Comparison of ENCODE assay signal across 15 cellular contexts in the genomic region with DNA sequence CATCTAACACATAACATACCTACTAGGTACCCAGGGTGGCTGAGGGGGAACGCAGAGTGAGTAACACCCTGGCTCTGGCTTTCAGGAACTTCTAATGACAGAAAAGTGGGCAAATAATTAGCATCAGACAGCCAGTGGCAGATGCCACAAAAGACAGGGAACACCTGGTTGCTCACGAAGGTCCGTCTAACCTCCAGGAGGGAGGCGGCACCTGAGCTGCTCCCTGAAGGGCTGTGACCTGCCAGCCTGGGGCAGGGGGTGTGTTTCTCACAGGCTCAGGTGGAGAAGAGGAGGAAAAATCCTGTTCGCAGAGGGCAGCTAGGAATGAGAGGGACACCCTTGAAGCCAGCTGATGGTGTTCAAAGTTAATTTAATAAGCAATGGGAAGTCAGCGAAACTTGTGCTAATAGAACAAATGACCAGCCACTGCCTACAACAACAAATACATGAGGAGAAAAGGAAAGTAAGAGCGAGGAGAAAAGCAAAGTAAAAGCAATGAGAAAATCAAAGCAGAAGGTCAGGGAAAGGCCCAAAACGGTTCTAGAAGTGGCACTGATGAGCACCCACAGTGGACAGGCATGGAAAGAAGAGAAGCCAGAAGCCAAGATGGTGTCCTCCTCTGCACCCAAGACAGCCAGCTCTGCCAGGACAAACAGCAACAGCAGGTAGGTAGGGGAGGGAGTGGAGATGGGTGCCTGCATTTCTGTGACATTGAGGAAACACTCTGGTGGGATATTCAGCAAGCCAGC.
DNase-seq lines count a peak whose midpoint lies in the region; ATAC-seq, FAIRE-seq and TF ChIP-seq lines count a peak whose summit lies in the region.
"Had no signal": no experiment of that assay in that cellular context is flagged by ENCODE, and none has a peak within 500 bp of the region (broad histone marks: within the 10 kb centered on the region; RNA-seq: fewer than 3 reads in every experiment).

No MANE protein-coding gene starts in this region.

- peaks cover 80% of the 10 kb centered on the region for H4K20me1 ChIP-seq in DND-41 (ENCODE audit: insufficient read depth, low read length)

- peaks cover 7% of the 10 kb centered on the region for H3K36me3 ChIP-seq in DND-41 (ENCODE audit: insufficient read depth, low read length)
- no peaks in the 10 kb centered on the region for H3K36me3 ChIP-seq in endocrine pancreas (ENCODE audit: control insufficient read depth, insufficient read depth, low read length)
- peaks cover 0 to 2% of the 10 kb centered on the region in 2 experiments for H3K36me3 ChIP-seq in trophoblast cell (ENCODE audit: control insufficient read depth in 1 of 2, insufficient read depth in 2 of 2, low read length in 2 of 2)
- no peaks in the 10 kb centered on the region for H3K36me3 ChIP-seq in pancreas

- H3K23ac ChIP-seq in trophoblast cell (ENCODE audit: low read length): no peak overlapping the region

- no peak overlapping the region for H4K8ac ChIP-seq in trophoblast cell (ENCODE audit: low read depth, low read length)

- WGBS in trophoblast cell (ENCODE audit: extremely low coverage, insufficient coverage, insufficient read length): no CpG with 5 or more reads among the region's 8 CpGs
- 75% methylated on average over 8 of the region's 8 CpGs for WGBS in pancreas, 2 donors

- peaks cover 4% of the 10 kb centered on the region for H3K79me1 ChIP-seq in trophoblast cell (ENCODE audit: low read length)

- H3K4me3 ChIP-seq in DND-41 (ENCODE audit: low read depth in 1 of 2, low read length in 2 of 2) (no peak overlapping the region), endocrine pancreas (ENCODE audit: control insufficient read depth, insufficient read depth, low read length) (peak overlapping the region; percentile 22), trophoblast cell (ENCODE audit: low read depth, low read length) (no peak overlapping the region), pancreas (no peak overlapping the region)

- H2BK12ac ChIP-seq in trophoblast cell (ENCODE audit: low read length): no peak overlapping the region

- TF ChIP-seq CTCF in DND-41 (IDR thresholded peaks at IDR 0.05; ENCODE audit: borderline replicate concordance, extremely low read depth, low read length, poor library complexity, severe bottlenecking) (no peak), pancreas (IDR thresholded peaks at IDR 0.05) (no peak)

- H3K9ac ChIP-seq in DND-41 (ENCODE audit: low read depth, low read length) (no peak overlapping the region), endocrine pancreas (ENCODE audit: control insufficient read depth, insufficient read depth, low read length) (no peak overlapping the region), trophoblast cell (ENCODE audit: low read length) (no peak overlapping the region)

- H3K79me2 ChIP-seq in DND-41 (ENCODE audit: insufficient read depth, low read length) (peaks cover 93% of the 10 kb centered on the region), trophoblast cell (ENCODE audit: control insufficient read depth, insufficient read depth, low read length, poor library complexity) (no peaks in the 10 kb centered on the region)

- peak overlapping the region; percentile 51 for H3K18ac ChIP-seq in trophoblast cell (ENCODE audit: low read length)

- H3K27me3 ChIP-seq in DND-41 (ENCODE audit: insufficient read depth, low read length, poor library complexity): no peaks in the 10 kb centered on the region
- no peaks in the 10 kb centered on the region for H3K27me3 ChIP-seq in endocrine pancreas (ENCODE audit: control insufficient read depth, insufficient read depth, low read length)
- no peaks in the 10 kb centered on the region for H3K27me3 ChIP-seq in trophoblast cell (ENCODE audit: insufficient read depth, low read length)
- no peaks in the 10 kb centered on the region for H3K27me3 ChIP-seq in pancreas

- DNase-seq in DND-41 (no peak), NCI-H2171 (lab: John Stamatoyannopoulos, UW) (peak; percentile 25), trophoblast cell (no peak), DMS114 treated with DMSO at 0.1 percent for 48 hours (lab: John Stamatoyannopoulos, UW; ENCODE audit: unreplicated experiment) (no peak), amygdala (lab: John Stamatoyannopoulos, UW) (no peak), pancreas (no peak)
- no peak for DNase-seq in activated CD4-positive, alpha-beta T cell treated with anti-CD3 and anti-CD28 coated beads for 4 hours
- DNase-seq: central memory CD4-positive, alpha-beta T cell; COR-L47; immature natural killer cell; NCI-H226 had no signal

- H3K4me2 ChIP-seq in DND-41 (ENCODE audit: insufficient read depth, low read length) (no peak overlapping the region), trophoblast cell (ENCODE audit: low read length) (no peak overlapping the region)

- ATAC-seq in DND-41 (ENCODE audit: insufficient read depth, low read depth): peak; percentile 27; the same call in 1 of the 3 replicates
- ATAC-seq in pancreas: no peak
- ATAC-seq: HCT116, Right ventricle myocardium inferior had no signal

- H2BK5ac ChIP-seq in trophoblast cell (ENCODE audit: low read depth, low read length, poor library complexity): no peak overlapping the region

- no peak overlapping the region for H4K12ac ChIP-seq in trophoblast cell (ENCODE audit: low read depth, low read length)

- no peaks in the 10 kb centered on the region for H3K9me3 ChIP-seq in DND-41 (ENCODE audit: insufficient read depth, low read length, severe bottlenecking)
- no peaks in the 10 kb centered on the region for H3K9me3 ChIP-seq in endocrine pancreas (ENCODE audit: control insufficient read depth, low read length)
- H3K9me3 ChIP-seq in trophoblast cell (ENCODE audit: insufficient read depth, low read depth, low read length): no peaks in the 10 kb centered on the region
- no peaks in the 10 kb centered on the region for H3K9me3 ChIP-seq in pancreas

- intact Hi-C loops in pancreas (cut with DNase I): loop anchor here in 2 of 3 donors (10.0 kb wide), 2 partner anchors 75 to 85 kb away; partner anchors contain the start of gene STK24 (in 1 of the 2)

- no peak overlapping the region for H3K27ac ChIP-seq in DND-41 (ENCODE audit: low read length)
- H3K27ac ChIP-seq in trophoblast cell (ENCODE audit: low read depth, low read length): no peak overlapping the region
- H3K27ac ChIP-seq in pancreas: peak overlapping the region in 1 of 4 donors; percentile 33
- H3K27ac ChIP-seq: VCaP had no signal

- H4K91ac ChIP-seq in trophoblast cell (ENCODE audit: low read depth, low read length): no peak overlapping the region

- H3K4me1 ChIP-seq in DND-41 (ENCODE audit: insufficient read depth, low read length) (no peaks in the 10 kb centered on the region; the same call in 1 of the 2 replicates), endocrine pancreas (ENCODE audit: control insufficient read depth, insufficient read depth, low read length) (peaks cover 4% of the 10 kb centered on the region), trophoblast cell (ENCODE audit: control insufficient read depth in 1 of 2, insufficient read depth in 2 of 2, low read length in 2 of 2) (peaks cover 10 to 15% of the 10 kb centered on the region in 2 experiments), pancreas (peaks cover 14 to 22% (median 21%) of the 10 kb centered on the region in 3 donors)

- no peak overlapping the region for H2AK5ac ChIP-seq in trophoblast cell (ENCODE audit: low read length)

- H3K4ac ChIP-seq in trophoblast cell (ENCODE audit: low read depth, low read length): peak overlapping the region; percentile 21

- no peak overlapping the region for H2BK120ac ChIP-seq in trophoblast cell (ENCODE audit: insufficient read depth, low read length, poor library complexity)

- H2AFZ ChIP-seq in DND-41 (ENCODE audit: low read depth, low read length): no peak overlapping the region
- no peak overlapping the region for H2AFZ ChIP-seq in trophoblast cell (ENCODE audit: insufficient read depth, low read length, poor library complexity)

- FAIRE-seq in pancreas (lab: Jason Lieb, UNC): no peak

- H3K14ac ChIP-seq in trophoblast cell (ENCODE audit: low read length): no peak overlapping the region
